ENCODE assay signal across 10 cellular contexts in genomic region chr5:16574789-16575785, GRCh38. TPM values are rescaled to one million over a fixed set of nuclear protein-coding genes. Genes with fewer than 3 reads are reported as not detected.
DNase-seq lines count a peak whose midpoint lies in the region; ATAC-seq, FAIRE-seq and TF ChIP-seq lines count a peak whose summit lies in the region.
"Had no signal": no experiment of that assay in that cellular context is flagged by ENCODE, and none has a peak within 500 bp of the region (broad histone marks: within the 10 kb centered on the region; RNA-seq: fewer than 3 reads in every experiment).

No MANE protein-coding gene starts in this region.

- peak; percentile 13 for DNase-seq in stimulated activated CD4-positive, alpha-beta T cell treated with anti-CD3 and anti-CD28 coated beads, Interleukin-1b, Interleukin-23, amount 100 ng/mL, for 48 hours
- no peak for DNase-seq in stimulated activated CD4-positive, alpha-beta T cell treated with anti-CD3 and anti-CD28 coated beads, Interleukin-4, amount 100 ng/mL, for 1 hour
- DNase-seq in bronchial epithelial cell (ENCODE audit: low read depth) (peak; percentile 89), islet precursor cell (peak; percentile 65), vagina (ENCODE audit: extremely low spot score in 2 of 2) (peak in 1 of 2 donors; percentile 86), HEK293T (ENCODE audit: extremely low spot score) (no peak), WERI-Rb-1 (no peak)
- DNase-seq: CD4-positive, CD25-positive, alpha-beta regulatory T cell had no signal

- H3K4me1 ChIP-seq in vagina, result peaks cover 21% of the 10 kb centered on the region

- H3K4me3 ChIP-seq in bronchial epithelial cell (ENCODE audit: low read depth, low read length) (no peak overlapping the region), vagina (no peak overlapping the region), WERI-Rb-1 (ENCODE audit: low read depth, low read length) (no peak overlapping the region)

- H3K27me3 ChIP-seq in bronchial epithelial cell (ENCODE audit: control insufficient read depth, insufficient read depth, low read length), result no peaks in the 10 kb centered on the region
- H3K27me3 ChIP-seq in vagina, result no peaks in the 10 kb centered on the region
- H3K27me3 ChIP-seq in WERI-Rb-1 (ENCODE audit: insufficient read depth, low read depth, severe bottlenecking), result no peaks in the 10 kb centered on the region

- no peak for FAIRE-seq in bronchial epithelial cell (lab: Jason Lieb, UNC)
- FAIRE-seq: TTC549 had no signal

- no peak for TF ChIP-seq POLR2A in vagina (IDR thresholded peaks at IDR 0.05)

- ATAC-seq in GM19023 (IDR thresholded peaks at IDR 0.05; ENCODE audit: unreplicated experiment), result no peak

- CTCF ChIA-PET in HEK293T (lab: Yijun Ruan, JAX), result interaction anchor here (0.6 to 0.9 kb wide), 4 partner anchors 10 to 1380 kb away, joined by 3 to 6 read pairs (median 4); no protein-coding TSS in a partner anchor

- POLR2A ChIA-PET in HEK293T (lab: Yijun Ruan, JAX), result no interaction called here

- TF ChIP-seq CTCF in bronchial epithelial cell (IDR thresholded peaks at IDR 0.05; ENCODE audit: insufficient read depth, low read length, severe bottlenecking) (no peak), vagina (IDR thresholded peaks at IDR 0.05) (no peak), WERI-Rb-1 (IDR thresholded peaks at IDR 0.05; ENCODE audit: low read depth, low read length) (no peak)

- intact Hi-C loops in vagina (cut with DNase I), result no loop called here

- H3K36me3 ChIP-seq in bronchial epithelial cell (ENCODE audit: control insufficient read depth, insufficient read depth, low read length) (no peaks in the 10 kb centered on the region), vagina (no peaks in the 10 kb centered on the region), WERI-Rb-1 (no peaks in the 10 kb centered on the region)

- peak overlapping the region; percentile 72 for H3K27ac ChIP-seq in vagina
- no peak overlapping the region for H3K27ac ChIP-seq in WERI-Rb-1

- H3K9me3 ChIP-seq in vagina (no peaks in the 10 kb centered on the region), WERI-Rb-1 (ENCODE audit: severe bottlenecking) (no peaks in the 10 kb centered on the region)

TF ChIP-seq in HEK293T, 16 proteins besides CTCF, POLR2A, EP300 and RAD21:
- TF ChIP-seq SUZ12 (IDR thresholded peaks at IDR 0.05) (no peak), ARNT (IDR thresholded peaks at IDR 0.05) (no peak), NFRKB (IDR thresholded peaks at IDR 0.05) (no peak), FOXM1 (IDR thresholded peaks at IDR 0.05; ENCODE audit: borderline replicate concordance) (no peak), ELF4 (IDR thresholded peaks at IDR 0.05) (no peak), TARDBP (IDR thresholded peaks at IDR 0.05) (no peak), CTBP1 (IDR thresholded peaks at IDR 0.05; ENCODE audit: borderline replicate concordance) (no peak), FOXA1 (IDR thresholded peaks at IDR 0.05) (no peak)

RNA-seq across cellular contexts. Expression of gene RETREG1, which starts 41.7 kb away (rescaled TPM):
- total RNA-seq in bronchial epithelial cell (0.53 and 1.2 TPM in 2 replicates), vagina (27.7 TPM)

Comparison
In these comparisons a context has a peak if more than half of its experiments do, and no peak if none do; other contexts are left out.
1. DNase-seq: peak in stimulated activated CD4-positive, alpha-beta T cell treated with anti-CD3 and anti-CD28 coated beads, Interleukin-1b, Interleukin-23, amount 100 ng/mL, for 48 hours (single experiment), bronchial epithelial cell (single experiment) and islet precursor cell (single experiment); none in stimulated activated CD4-positive, alpha-beta T cell treated with anti-CD3 and anti-CD28 coated beads, Interleukin-4, amount 100 ng/mL, for 1 hour (single experiment), HEK293T (single experiment) and WERI-Rb-1 (single experiment).
2. RNA of gene RETREG1, which starts 41.7 kb away (total RNA-seq): 27.7 TPM in vagina (single experiment); 0.53 to 1.2 TPM in bronchial epithelial cell; every median in the first group is over 10 times any median in the second.